ENCODE assay signal across 1 cellular context in genomic region chr4:116636917-116637316, GRCh38.
A peak's percentile ranks its signal among the peaks of the same experiment; 100 is the strongest.
TF ChIP-seq lines count a peak whose summit lies in the region.

No MANE protein-coding gene starts in this region.

TF ChIP-seq in GM12878, 131 proteins besides CTCF, POLR2A, EP300 and RAD21 (continued from another document):
- TF ChIP-seq JUND (IDR thresholded peaks at IDR 0.05; ENCODE audit: low read depth, low read length) (no peak), PAX5 (IDR thresholded peaks at IDR 0.05; ENCODE audit: borderline replicate concordance, low read depth, low read length) (no peak), IRF4 (IDR thresholded peaks at IDR 0.05; ENCODE audit: low read depth, low read length) (peak; percentile 32; the same call in 1 of the 2 replicates), BCL3 (IDR thresholded peaks at IDR 0.05; ENCODE audit: borderline replicate concordance, insufficient read depth, low read depth, low read length, poor library complexity, severe bottlenecking) (no peak), CBFB (IDR thresholded peaks at IDR 0.05; ENCODE audit: low read depth) (no peak), MTA2 (IDR thresholded peaks at IDR 0.05; ENCODE audit: low read depth) (peak; percentile 51; the same call in 1 of the 2 replicates)
